Comparison of ENCODE assay signal across 8 cellular contexts in genomic region chr9:135602789-135603481, GRCh38. TPM values are rescaled to one million over a fixed set of nuclear protein-coding genes. Genes with fewer than 3 reads are reported as not detected.
A peak's percentile ranks its signal among the peaks of the same experiment; 100 is the strongest.
DNase-seq lines count a peak whose midpoint lies in the region; ATAC-seq and TF ChIP-seq lines count a peak whose summit lies in the region.

No MANE protein-coding gene starts in this region.

- peaks cover 3% of the 10 kb centered on the region for H3K4me1 Mint-ChIP-seq in GM23338
- no peaks in the 10 kb centered on the region for H3K4me1 Mint-ChIP-seq in activated naive CD8-positive, alpha-beta T cell treated with anti-CD3 and anti-CD28 coated beads, Interleukin-2, amount 50 U/mL, for 24 hours

- H3K4me1 ChIP-seq in GM23338 (ENCODE audit: insufficient read depth) = no peaks in the 10 kb centered on the region

- no peaks in the 10 kb centered on the region for H3K27me3 ChIP-seq in GM23338 (ENCODE audit: insufficient read depth)

- H3K4me2 ChIP-seq in GM23338 = no peak overlapping the region

- no peaks in the 10 kb centered on the region for H3K36me3 ChIP-seq in GM23338 (ENCODE audit: insufficient read depth)

- no peak overlapping the region for H3K4me3 ChIP-seq in GM23338

- no peak overlapping the region for H3K4me3 Mint-ChIP-seq in GM23338
- H3K4me3 Mint-ChIP-seq in activated naive CD8-positive, alpha-beta T cell treated with anti-CD3 and anti-CD28 coated beads, Interleukin-2, amount 50 U/mL, for 24 hours = no peak overlapping the region

- no peaks in the 10 kb centered on the region for H4K20me1 ChIP-seq in GM23338 (replicated peaks; ENCODE audit: insufficient read depth)

- H2AFZ ChIP-seq in GM23338 = no peak overlapping the region

- DNase-seq in AG09319 (ENCODE audit: extremely low read depth, low read depth) (no peak), GM23338 (ENCODE audit: low spot score) (peak; percentile 69), SK-N-DZ (ENCODE audit: low spot score) (peak; percentile 34), hepatic stellate cell (ENCODE audit: low spot score) (peak; percentile 57), NCI-H524 treated with DMSO at 0.1 percent for 48 hours (lab: John Stamatoyannopoulos, UW) (no peak)
- peak; percentile 63 for DNase-seq in activated naive CD8-positive, alpha-beta T cell treated with anti-CD3 and anti-CD28 coated beads, Interleukin-2, amount 50 U/mL, for 24 hours
- DNase-seq in stimulated activated CD4-positive, alpha-beta T cell treated with anti-CD3 and anti-CD28 coated beads, Interleukin-12 subunit alpha, Interleukin-12 subunit beta, amount 100 ng/mL, for 48 hours (ENCODE audit: low read depth in 2 of 3, low spot score in 1 of 3) = peak; percentile 12 to 58 (median 44)

- no peak overlapping the region for H3K27ac Mint-ChIP-seq in GM23338
- no peak overlapping the region for H3K27ac Mint-ChIP-seq in activated naive CD8-positive, alpha-beta T cell treated with anti-CD3 and anti-CD28 coated beads, Interleukin-2, amount 50 U/mL, for 24 hours

- no peak overlapping the region for H3K27ac ChIP-seq in GM23338 (ENCODE audit: low read depth)

- H3K36me3 Mint-ChIP-seq in GM23338 (ENCODE audit: low read depth) = no peaks in the 10 kb centered on the region
- no peaks in the 10 kb centered on the region for H3K36me3 Mint-ChIP-seq in activated naive CD8-positive, alpha-beta T cell treated with anti-CD3 and anti-CD28 coated beads, Interleukin-2, amount 50 U/mL, for 24 hours (ENCODE audit: low read depth)

- H3K9me2 ChIP-seq in GM23338 (ENCODE audit: insufficient read depth) = no peaks in the 10 kb centered on the region

- peak; percentile 33 for ATAC-seq in GM23338
- ATAC-seq in activated naive CD8-positive, alpha-beta T cell treated with anti-CD3 and anti-CD28 coated beads, Interleukin-2, amount 50 U/mL, for 24 hours = no peak
- no peak for ATAC-seq in GM19395 (IDR thresholded peaks at IDR 0.05; ENCODE audit: unreplicated experiment)

- no peaks in the 10 kb centered on the region for H3K79me2 ChIP-seq in GM23338 (replicated peaks; ENCODE audit: insufficient read depth)

- H3F3A ChIP-seq in GM23338 (replicated peaks; ENCODE audit: low read depth) = no peaks in the 10 kb centered on the region

- TF ChIP-seq CTCF in AG09319 (IDR thresholded peaks at IDR 0.05; ENCODE audit: low read depth, low read length) (peak; percentile 72), GM23338 (conservative IDR thresholded peaks at IDR 0.05; ENCODE audit: low read depth in 2 of 2) (peak; percentile 78 to 84)

- peaks cover 6% of the 10 kb centered on the region for H3K27me3 Mint-ChIP-seq in GM23338 (ENCODE audit: insufficient read depth, low read depth, poor library complexity)
- H3K27me3 Mint-ChIP-seq in activated naive CD8-positive, alpha-beta T cell treated with anti-CD3 and anti-CD28 coated beads, Interleukin-2, amount 50 U/mL, for 24 hours = peaks cover 7% of the 10 kb centered on the region

- H3K9me3 Mint-ChIP-seq in GM23338 = peaks cover 3% of the 10 kb centered on the region; the same call in 2 of the 3 replicates
- no peaks in the 10 kb centered on the region for H3K9me3 Mint-ChIP-seq in activated naive CD8-positive, alpha-beta T cell treated with anti-CD3 and anti-CD28 coated beads, Interleukin-2, amount 50 U/mL, for 24 hours

TF ChIP-seq in GM23338, 12 proteins besides CTCF, POLR2A, EP300 and RAD21:
- TF ChIP-seq ZNF114 (CRISPR knock-in tag; IDR thresholded peaks at IDR 0.05) = no peak
- TF ChIP-seq CREB1 (CRISPR knock-in tag; IDR thresholded peaks at IDR 0.05; ENCODE audit: low read depth) = no peak
- no peak for TF ChIP-seq ETS1 (IDR thresholded peaks at IDR 0.05)
- TF ChIP-seq EZH2 (IDR thresholded peaks at IDR 0.05; ENCODE audit: low read depth, unreplicated experiment) = no peak

RNA-seq across cellular contexts. Expression of gene GLT6D1, which starts 36.4 kb away (rescaled TPM):
- total RNA-seq in GM23338 (2014; rRNA removed; shearing (Covaris generic)) = not detected in 2 replicates
- polyA plus RNA-seq in GM23338 (2016; fragmentation: Nextera tagmentation; extraction: Ambion mirVana) = not detected in 2 replicates
- not detected in 2 replicates for polyA plus RNA-seq in SK-N-DZ (2014; cell fraction: cytosol; rRNA removed)
- polyA plus RNA-seq in SK-N-DZ (2014; cell fraction: nucleus; rRNA removed) = not detected in 2 replicates

RNA-seq across cellular contexts. Expression of gene PAEP, which starts 41.4 kb away (rescaled TPM):
- total RNA-seq in GM23338 (2014; rRNA removed; shearing (Covaris generic)) = not detected in 2 replicates
- not detected in 2 replicates for polyA plus RNA-seq in GM23338 (2016; fragmentation: Nextera tagmentation; extraction: Ambion mirVana)
- not detected in 2 replicates for polyA plus RNA-seq in SK-N-DZ (2014; cell fraction: cytosol; rRNA removed)
- polyA plus RNA-seq in SK-N-DZ (2014; cell fraction: nucleus; rRNA removed) = not detected in 2 replicates

RNA-seq across cellular contexts. Expression of gene OBP2A, which starts 57.0 kb away (rescaled TPM):
- total RNA-seq in GM23338 (2014; rRNA removed; shearing (Covaris generic)) = not detected in 2 replicates
- not detected in 2 replicates for polyA plus RNA-seq in GM23338 (2016; fragmentation: Nextera tagmentation; extraction: Ambion mirVana)
- polyA plus RNA-seq in SK-N-DZ (2014; cell fraction: cytosol; rRNA removed) = not detected in 2 replicates
- polyA plus RNA-seq in SK-N-DZ (2014; cell fraction: nucleus; rRNA removed) = not detected in 2 replicates

Comparison
In these comparisons a context has a peak if more than half of its experiments do, and no peak if none do; other contexts are left out.
1. DNase-seq: peak in GM23338 (single experiment), SK-N-DZ (single experiment), activated naive CD8-positive, alpha-beta T cell treated with anti-CD3 and anti-CD28 coated beads, Interleukin-2, amount 50 U/mL, for 24 hours (single experiment), hepatic stellate cell (single experiment) and stimulated activated CD4-positive, alpha-beta T cell treated with anti-CD3 and anti-CD28 coated beads, Interleukin-12 subunit alpha, Interleukin-12 subunit beta, amount 100 ng/mL, for 48 hours (3 of 3); none in AG09319 (single experiment) and NCI-H524 treated with DMSO at 0.1 percent for 48 hours (single experiment).